In genomic region chr6:119278625-119279024, GRCh38 we compare ENCODE assay signal across 23 cellular contexts.
"Had no signal": no experiment of that assay in that cellular context is flagged by ENCODE, and none has a peak within 500 bp of the region (broad histone marks: within the 10 kb centered on the region; RNA-seq: fewer than 3 reads in every experiment).

No MANE protein-coding gene starts in this region.

- H3K36me3 ChIP-seq: adrenal gland, breast epithelium, SJSA1 had no signal

- FAIRE-seq: TTC549 had no signal

- H3K9ac ChIP-seq: SK-N-SH had no signal

- H3K27me3 ChIP-seq: adrenal gland, body of pancreas, breast epithelium, SJSA1 had no signal

- DNase-seq: activated CD4-positive, alpha-beta T cell treated with anti-CD3 and anti-CD28 coated beads, Interleukin-2, amount 10 ng/mL, durations not matched to agents 24 days and 14 days; activated CD4-positive, alpha-beta T cell treated with anti-CD3 and anti-CD28 coated beads, Interleukin-2, amount 50 U/mL, for 48 hours; activated CD8-positive, alpha-beta T cell treated with anti-CD3 and anti-CD28 coated beads, Interleukin-2, amount 10 ng/mL, durations not matched to agents 7 days and 5 days; activated gamma-delta T cell treated with Interleukin-2 at 50 U/mL for 16 hours; activated naive CD4-positive, alpha-beta T cell treated with anti-CD3 and anti-CD28 coated beads for 36 hours; activated T-cell treated with anti-CD3 and anti-CD28 coated beads, Interleukin-2, amount 50 U/mL, for 24 hours; adrenal gland; NCI-H1092 treated with DMSO at 0.1 percent for 48 hours; NCI-H146; NCI-H187; NCI-H2029 treated with DMSO at 0.1 percent for 48 hours; NCI-H2107; NCI-H345; NCI-H524 treated with DMSO at 0.1 percent for 48 hours; NCI-H82; SHP77; SK-N-SH had no signal

- ATAC-seq: activated CD8-positive, alpha-beta T cell treated with anti-CD3 and anti-CD28 coated beads, Interleukin-2, amount 10 ng/mL, durations not matched to agents 7 days and 5 days; activated naive CD4-positive, alpha-beta T cell treated with anti-CD3 and anti-CD28 coated beads, Interleukin-2, amount 50 U/mL, for 72 hours; body of pancreas; Panc1 had no signal

- H3K4me3 ChIP-seq: adrenal gland, body of pancreas, breast epithelium, SJSA1 had no signal

- H3K4me2 ChIP-seq: SK-N-SH had no signal

- H3K4me1 ChIP-seq: breast epithelium, SJSA1 had no signal

- H3K27ac ChIP-seq: adrenal gland, body of pancreas, breast epithelium, SJSA1 had no signal

- H3K9me3 ChIP-seq: adrenal gland, body of pancreas, breast epithelium, SJSA1, SK-N-SH had no signal
